Comparison of ENCODE assay signal across 29 cellular contexts in genomic region chr2:17972991-17973390, GRCh38.
"Had no signal": no experiment of that assay in that cellular context is flagged by ENCODE, and none has a peak within 500 bp of the region (broad histone marks: within the 10 kb centered on the region; RNA-seq: fewer than 3 reads in every experiment).

No MANE protein-coding gene starts in this region.

- ATAC-seq: activated CD4-positive, alpha-beta T cell treated with anti-CD3 and anti-CD28 coated beads for 36 hours; activated CD8-positive, alpha-beta memory T cell treated with anti-CD3 and anti-CD28 coated beads, Interleukin-2, amount 10 ng/mL, durations not matched to agents 7 days and 5 days; activated CD8-positive, alpha-beta T cell treated with anti-CD3 and anti-CD28 coated beads, Interleukin-2, amount 10 ng/mL, durations not matched to agents 7 days and 5 days; activated naive CD8-positive, alpha-beta T cell treated with anti-CD3 and anti-CD28 coated beads, Interleukin-2, amount 50 U/mL, for 24 hours; body of pancreas; effector memory CD8-positive, alpha-beta T cell; foreskin keratinocyte; gastrocnemius medialis; heart left ventricle had no signal

- H3K36me3 ChIP-seq: adrenal gland, esophagus muscularis mucosa, gastrocnemius medialis, heart left ventricle had no signal

- H3K4me3 ChIP-seq: adrenal gland, body of pancreas, esophagus muscularis mucosa, gastrocnemius medialis, heart left ventricle had no signal

- H3K9me3 ChIP-seq: adrenal gland, body of pancreas, esophagus muscularis mucosa, gastrocnemius medialis had no signal

- DNase-seq: activated CD4-positive, alpha-beta memory T cell treated with anti-CD3 and anti-CD28 coated beads for 36 hours; activated CD4-positive, alpha-beta T cell treated with anti-CD3 and anti-CD28 coated beads for 36 hours; activated CD4-positive, alpha-beta T cell treated with anti-CD3 and anti-CD28 coated beads, Interleukin-2, amount 10 ng/mL, durations not matched to agents 24 days and 14 days; activated CD4-positive, CD25-positive, alpha-beta regulatory T cell; activated CD4-positive, CD25-positive, alpha-beta regulatory T cell treated with anti-CD3 and anti-CD28 coated beads, Interleukin-2, amount 50 U/mL, for 72 hours; activated CD8-positive, alpha-beta memory T cell treated with anti-CD3 and anti-CD28 coated beads, Interleukin-2, amount 10 ng/mL, durations not matched to agents 7 days and 5 days; activated CD8-positive, alpha-beta memory T cell treated with anti-CD3 and anti-CD28 coated beads, Interleukin-2, amount 50 U/mL, for 4 hours; activated CD8-positive, alpha-beta T cell treated with anti-CD3 and anti-CD28 coated beads, Interleukin-2, amount 10 ng/mL, durations not matched to agents 7 days and 5 days; activated effector memory CD4-positive, alpha-beta T cell treated with anti-CD3 and anti-CD28 coated beads, Interleukin-2, amount 50 U/mL, for 16 hours; activated naive CD4-positive, alpha-beta T cell treated with anti-CD3 and anti-CD28 coated beads for 36 hours; activated naive CD8-positive, alpha-beta T cell treated with anti-CD3 and anti-CD28 coated beads for 36 hours; activated naive CD8-positive, alpha-beta T cell treated with anti-CD3 and anti-CD28 coated beads, Interleukin-2, amount 50 U/mL, for 24 hours; activated T-cell treated with anti-CD3 and anti-CD28 coated beads, Interleukin-2, amount 50 U/mL, for 1 hour; activated T-cell treated with anti-CD3 and anti-CD28 coated beads, Interleukin-2, amount 50 U/mL, for 48 hours; adrenal gland; anterior cingulate cortex; body of pancreas; caudate nucleus; cortex of kidney; dermis blood vessel endothelial cell; effector CD4-positive, alpha-beta T cell; effector memory CD8-positive, alpha-beta T cell; erythroblast; foreskin keratinocyte; gastrocnemius medialis; glutamatergic neuron; heart left ventricle; T-helper 2 cell had no signal

- H3K27ac ChIP-seq: adrenal gland, body of pancreas, esophagus muscularis mucosa, foreskin keratinocyte, gastrocnemius medialis, heart left ventricle had no signal

- H3K27me3 ChIP-seq: body of pancreas, esophagus muscularis mucosa, gastrocnemius medialis, heart left ventricle had no signal

- H3K4me1 ChIP-seq: adrenal gland, body of pancreas, foreskin keratinocyte had no signal
